ENCODE assay signal across 1 cellular context in genomic region chr1:45654540-45655280, GRCh38.
TF ChIP-seq lines count a peak whose summit lies in the region.

No MANE protein-coding gene starts in this region.

TF ChIP-seq in GM12878, 131 proteins besides CTCF, POLR2A, EP300 and RAD21:
- TF ChIP-seq SP1 (IDR thresholded peaks at IDR 0.05; ENCODE audit: low read depth, low read length) (no peak), ZNF274 (IDR thresholded peaks at IDR 0.05; ENCODE audit: insufficient read depth, insufficient read length) (no peak), SRF (IDR thresholded peaks at IDR 0.05; ENCODE audit: low read depth in 2 of 2, low read length in 2 of 2) (no peak), FOXM1 (IDR thresholded peaks at IDR 0.05; ENCODE audit: low read depth, low read length) (no peak), ASH2L (IDR thresholded peaks at IDR 0.05; ENCODE audit: borderline replicate concordance, low read depth) (no peak), EZH2 (IDR thresholded peaks at IDR 0.05; ENCODE audit: borderline replicate concordance, control insufficient read depth, low read depth, low read length) (no peak), LARP7 (IDR thresholded peaks at IDR 0.05) (no peak), E4F1 (IDR thresholded peaks at IDR 0.05; ENCODE audit: borderline replicate concordance, partially characterized antibody) (no peak), RUNX3 (IDR thresholded peaks at IDR 0.05; ENCODE audit: low read length) (peak; percentile 52; the same call in 1 of the 2 replicates), MEF2A (IDR thresholded peaks at IDR 0.05; ENCODE audit: insufficient read depth, low read depth, low read length) (0 out of 2 replicates have a peak, but pooled peaks have one; percentile 11), NFIC (IDR thresholded peaks at IDR 0.05; ENCODE audit: low read depth, low read length) (peak; percentile 74; the same call in 1 of the 2 replicates), JUND (IDR thresholded peaks at IDR 0.05; ENCODE audit: low read depth, low read length) (no peak), CREM (IDR thresholded peaks at IDR 0.05; ENCODE audit: low read depth) (no peak), CBFB (IDR thresholded peaks at IDR 0.05; ENCODE audit: low read depth) (no peak), ZNF24 (IDR thresholded peaks at IDR 0.05) (no peak), CEBPB (IDR thresholded peaks at IDR 0.05; ENCODE audit: borderline replicate concordance in 1 of 2, low read depth in 2 of 2, low read length in 2 of 2) (no peak), MAX (IDR thresholded peaks at IDR 0.05; ENCODE audit: low read depth, low read length) (no peak), MYC (IDR thresholded peaks at IDR 0.05; ENCODE audit: insufficient read depth, insufficient read length, insufficient replicate concordance, low read length, severe bottlenecking) (no peak), ZBED1 (IDR thresholded peaks at IDR 0.05; ENCODE audit: borderline replicate concordance) (no peak), SPI1 (IDR thresholded peaks at IDR 0.05; ENCODE audit: borderline replicate concordance, insufficient read depth, low read depth, low read length) (no peak), GABPA (IDR thresholded peaks at IDR 0.05; ENCODE audit: low read depth) (no peak), TBL1XR1 (IDR thresholded peaks at IDR 0.05; ENCODE audit: low read depth, low read length) (no peak), SREBF2 (IDR thresholded peaks at IDR 0.05; ENCODE audit: low read length) (no peak), JUNB (IDR thresholded peaks at IDR 0.05) (peak; percentile 61), FOXK2 (IDR thresholded peaks at IDR 0.05) (no peak), MYB (IDR thresholded peaks at IDR 0.05; ENCODE audit: borderline replicate concordance, low read depth, low read length) (no peak), NR2C1 (IDR thresholded peaks at IDR 0.05) (no peak), MEF2B (IDR thresholded peaks at IDR 0.05; ENCODE audit: partially characterized antibody, poor library complexity, severe bottlenecking) (no peak), RB1 (IDR thresholded peaks at IDR 0.05; ENCODE audit: borderline replicate concordance) (no peak), REST (IDR thresholded peaks at IDR 0.05; ENCODE audit: low read depth, low read length) (no peak), RAD51 (IDR thresholded peaks at IDR 0.05) (no peak)
- TF ChIP-seq, protein P1, sequence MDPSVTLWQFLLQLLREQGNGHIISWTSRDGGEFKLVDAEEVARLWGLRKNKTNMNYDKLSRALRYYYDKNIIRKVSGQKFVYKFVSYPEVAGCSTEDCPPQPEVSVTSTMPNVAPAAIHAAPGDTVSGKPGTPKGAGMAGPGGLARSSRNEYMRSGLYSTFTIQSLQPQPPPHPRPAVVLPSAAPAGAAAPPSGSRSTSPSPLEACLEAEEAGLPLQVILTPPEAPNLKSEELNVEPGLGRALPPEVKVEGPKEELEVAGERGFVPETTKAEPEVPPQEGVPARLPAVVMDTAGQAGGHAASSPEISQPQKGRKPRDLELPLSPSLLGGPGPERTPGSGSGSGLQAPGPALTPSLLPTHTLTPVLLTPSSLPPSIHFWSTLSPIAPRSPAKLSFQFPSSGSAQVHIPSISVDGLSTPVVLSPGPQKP (IDR thresholded peaks at IDR 0.05; ENCODE audit: low read depth, low read length), result no peak
- TF ChIP-seq, protein P2, sequence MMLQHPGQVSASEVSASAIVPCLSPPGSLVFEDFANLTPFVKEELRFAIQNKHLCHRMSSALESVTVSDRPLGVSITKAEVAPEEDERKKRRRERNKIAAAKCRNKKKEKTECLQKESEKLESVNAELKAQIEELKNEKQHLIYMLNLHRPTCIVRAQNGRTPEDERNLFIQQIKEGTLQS (IDR thresholded peaks at IDR 0.05; ENCODE audit: borderline replicate concordance, extremely low read depth, low read depth, low read length), result no peak
- TF ChIP-seq, protein P3, sequence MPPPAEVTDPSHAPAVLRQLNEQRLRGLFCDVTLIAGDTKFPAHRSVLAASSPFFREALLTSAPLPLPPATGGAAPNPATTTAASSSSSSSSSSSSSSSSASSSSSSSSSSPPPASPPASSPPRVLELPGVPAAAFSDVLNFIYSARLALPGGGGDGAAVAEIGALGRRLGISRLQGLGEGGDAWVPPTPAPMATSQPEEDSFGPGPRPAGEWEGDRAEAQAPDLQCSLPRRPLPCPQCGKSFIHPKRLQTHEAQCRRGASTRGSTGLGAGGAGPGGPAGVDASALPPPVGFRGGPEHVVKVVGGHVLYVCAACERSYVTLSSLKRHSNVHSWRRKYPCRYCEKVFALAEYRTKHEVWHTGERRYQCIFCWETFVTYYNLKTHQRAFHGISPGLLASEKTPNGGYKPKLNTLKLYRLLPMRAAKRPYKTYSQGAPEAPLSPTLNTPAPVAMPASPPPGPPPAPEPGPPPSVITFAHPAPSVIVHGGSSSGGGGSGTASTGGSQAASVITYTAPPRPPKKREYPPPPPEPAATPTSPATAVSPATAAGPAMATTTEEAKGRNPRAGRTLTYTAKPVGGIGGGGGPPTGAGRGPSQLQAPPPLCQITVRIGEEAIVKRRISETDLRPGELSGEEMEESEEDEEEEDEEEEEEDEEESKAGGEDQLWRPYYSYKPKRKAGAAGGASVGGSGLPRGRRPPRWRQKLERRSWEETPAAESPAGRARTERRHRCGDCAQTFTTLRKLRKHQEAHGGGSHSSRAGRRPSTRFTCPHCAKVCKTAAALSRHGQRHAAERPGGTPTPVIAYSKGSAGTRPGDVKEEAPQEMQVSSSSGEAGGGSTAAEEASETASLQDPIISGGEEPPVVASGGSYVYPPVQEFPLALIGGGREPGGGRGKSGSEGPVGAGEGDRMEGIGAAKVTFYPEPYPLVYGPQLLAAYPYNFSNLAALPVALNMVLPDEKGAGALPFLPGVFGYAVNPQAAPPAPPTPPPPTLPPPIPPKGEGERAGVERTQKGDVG (CRISPR knock-in tag; IDR thresholded peaks at IDR 0.05), result no peak
